Comparison of ENCODE assay signal across 1 cellular context in genomic region chr16:27408012-27408601, GRCh38.
TF ChIP-seq lines count a peak whose summit lies in the region.

No MANE protein-coding gene starts in this region.

TF ChIP-seq in GM12878, 131 proteins besides CTCF, POLR2A, EP300 and RAD21 (continued from another document and continues in another):
- TF ChIP-seq PBX3 (IDR thresholded peaks at IDR 0.05; ENCODE audit: insufficient replicate concordance, low read depth, low read length) (peak; percentile 79), ZNF622 (IDR thresholded peaks at IDR 0.05) (no peak), E2F4 (IDR thresholded peaks at IDR 0.05; ENCODE audit: low read depth, low read length) (no peak), LARP7 (IDR thresholded peaks at IDR 0.05) (no peak), BCL3 (IDR thresholded peaks at IDR 0.05; ENCODE audit: borderline replicate concordance, insufficient read depth, low read depth, low read length, poor library complexity, severe bottlenecking) (peak; percentile 20), ZBTB4 (CRISPR knock-in tag; IDR thresholded peaks at IDR 0.05) (no peak), BCL11A (IDR thresholded peaks at IDR 0.05; ENCODE audit: low read depth, low read length) (peak; percentile 49; the same call in 1 of the 2 replicates), KLF5 (IDR thresholded peaks at IDR 0.05; ENCODE audit: partially characterized antibody) (no peak), PKNOX1 (IDR thresholded peaks at IDR 0.05) (peak; percentile 96), CBX5 (IDR thresholded peaks at IDR 0.05; ENCODE audit: low read depth) (no peak), IKZF2 (IDR thresholded peaks at IDR 0.05) (no peak), TAF1 (IDR thresholded peaks at IDR 0.05; ENCODE audit: borderline replicate concordance, low read depth, low read length) (no peak), NR2C2 (IDR thresholded peaks at IDR 0.05; ENCODE audit: borderline replicate concordance, control insufficient read depth, insufficient read length, low read depth) (no peak), SMAD1 (IDR thresholded peaks at IDR 0.05; ENCODE audit: low read depth, partially characterized antibody) (no peak), SIN3A (IDR thresholded peaks at IDR 0.05; ENCODE audit: low read depth, low read length) (no peak), MYC (IDR thresholded peaks at IDR 0.05; ENCODE audit: insufficient read depth, insufficient read length, insufficient replicate concordance, low read length, severe bottlenecking) (no peak), SMC3 (IDR thresholded peaks at IDR 0.05; ENCODE audit: borderline replicate concordance, low read length) (no peak), NKRF (conservative IDR thresholded peaks at IDR 0.05) (no peak), EZH2 (IDR thresholded peaks at IDR 0.05; ENCODE audit: borderline replicate concordance, control insufficient read depth, low read depth, low read length) (no peak), FOXM1 (IDR thresholded peaks at IDR 0.05; ENCODE audit: low read depth, low read length) (no peak), SREBF2 (IDR thresholded peaks at IDR 0.05; ENCODE audit: low read length) (no peak), E4F1 (IDR thresholded peaks at IDR 0.05; ENCODE audit: borderline replicate concordance, partially characterized antibody) (no peak), MLLT1 (IDR thresholded peaks at IDR 0.05) (peak; percentile 60; the same call in 1 of the 2 replicates), TBL1XR1 (IDR thresholded peaks at IDR 0.05; ENCODE audit: low read depth, low read length) (no peak), ZSCAN29 (IDR thresholded peaks at IDR 0.05) (no peak), USF1 (IDR thresholded peaks at IDR 0.05; ENCODE audit: borderline replicate concordance, extremely low read length, insufficient read depth, low read depth, low read length) (no peak), BACH1 (IDR thresholded peaks at IDR 0.05; ENCODE audit: borderline replicate concordance) (peak; percentile 22; the same call in 1 of the 2 replicates), DPF2 (IDR thresholded peaks at IDR 0.05) (peak; percentile 94), SUZ12 (IDR thresholded peaks at IDR 0.05; ENCODE audit: unreplicated experiment) (no peak), KAT2A (conservative IDR thresholded peaks at IDR 0.05; ENCODE audit: control insufficient read depth, low read depth, low read length) (no peak), RELB (IDR thresholded peaks at IDR 0.05; ENCODE audit: low read depth) (no peak), MXI1 (IDR thresholded peaks at IDR 0.05; ENCODE audit: low read depth, low read length) (no peak), ZNF592 (IDR thresholded peaks at IDR 0.05) (no peak), FOS (IDR thresholded peaks at IDR 0.05; ENCODE audit: borderline replicate concordance, extremely low read depth, insufficient read length) (no peak)
